ENCODE assay signal across 16 cellular contexts in genomic region chr14:41000350-41000749, GRCh38.
DNase-seq lines count a peak whose midpoint lies in the region; ATAC-seq and TF ChIP-seq lines count a peak whose summit lies in the region.
"Had no signal": no experiment of that assay in that cellular context is flagged by ENCODE, and none has a peak within 500 bp of the region (broad histone marks: within the 10 kb centered on the region; RNA-seq: fewer than 3 reads in every experiment).

No MANE protein-coding gene starts in this region.

- no peaks in the 10 kb centered on the region for H3K27me3 Mint-ChIP-seq in activated naive CD8-positive, alpha-beta T cell treated with anti-CD3 and anti-CD28 coated beads, Interleukin-2, amount 50 U/mL, for 24 hours
- H3K27me3 Mint-ChIP-seq: CD4-positive, alpha-beta memory T cell had no signal

- H3K36me3 ChIP-seq in SK-N-SH (replicated peaks in 1 of 2; ENCODE audit: control insufficient read depth in 1 of 2, insufficient read depth in 2 of 2, low read length in 1 of 2) (no peaks in the 10 kb centered on the region), PC-3 (ENCODE audit: low read depth, low read length) (no peaks in the 10 kb centered on the region)
- H3K36me3 ChIP-seq: BLaER1 had no signal

- ATAC-seq in SK-N-SH treated with all-trans-retinoic acid at 6 μM for 48 hours = no peak
- ATAC-seq in PC-3 = peak; percentile 63
- ATAC-seq in activated naive CD8-positive, alpha-beta T cell treated with anti-CD3 and anti-CD28 coated beads, Interleukin-2, amount 50 U/mL, for 24 hours = no peak
- ATAC-seq: GM23338 had no signal

- POLR2A ChIA-PET in SK-N-SH (lab: Yijun Ruan, JAX) = no interaction called here
- POLR2A ChIA-PET in PC-3 (lab: Charles Lee; ENCODE audit: unreplicated experiment) = no interaction called here

- H3K9ac ChIP-seq in SK-N-SH (no peak overlapping the region), PC-3 (ENCODE audit: low read length) (no peak overlapping the region)
- H3K9ac ChIP-seq: BLaER1 had no signal

- H3K27me3 ChIP-seq in SK-N-SH (ENCODE audit: insufficient read depth) (no peaks in the 10 kb centered on the region), PC-3 (ENCODE audit: low read length) (no peaks in the 10 kb centered on the region)
- H3K27me3 ChIP-seq: BLaER1 had no signal

- no peak overlapping the region for H2AFZ ChIP-seq in SK-N-SH (ENCODE audit: low read depth)
- no peak overlapping the region for H2AFZ ChIP-seq in PC-3 (ENCODE audit: low read length)
- H2AFZ ChIP-seq: GM23338 had no signal

- TF ChIP-seq CTCF in SK-N-SH (IDR thresholded peaks at IDR 0.05) = no peak
- no peak for TF ChIP-seq CTCF in PC-3 (conservative IDR thresholded peaks at IDR 0.05; ENCODE audit: low read depth, low read length)

- H4K20me1 ChIP-seq in SK-N-SH (ENCODE audit: insufficient read depth) (no peaks in the 10 kb centered on the region), PC-3 (ENCODE audit: low read length) (no peaks in the 10 kb centered on the region; the same call in 1 of the 2 replicates)
- H4K20me1 ChIP-seq: BLaER1 had no signal

- CTCF ChIA-PET in SK-N-SH (lab: Yijun Ruan, JAX) = no interaction called here
- CTCF ChIA-PET in PC-3 (lab: Charles Lee) = no interaction called here

- DNase-seq in SK-N-SH = no peak
- no peak for DNase-seq in PC-3
- peak; percentile 11 for DNase-seq in foreskin melanocyte
- no peak for DNase-seq in activated naive CD8-positive, alpha-beta T cell treated with anti-CD3 and anti-CD28 coated beads, Interleukin-2, amount 50 U/mL, for 24 hours
- no peak for DNase-seq in midbrain (lab: John Stamatoyannopoulos, UW)
- no peak for DNase-seq in NCI-H2029 treated with DMSO at 0.1 percent for 48 hours (lab: John Stamatoyannopoulos, UW)
- DNase-seq: Calu3; CD4-positive, alpha-beta memory T cell; DMS79 treated with DMSO at 0.1 percent for 48 hours; GF-D8; HCEC 1CT had no signal

- intact Hi-C loops in PC-3 (cut with micrococcal nuclease) = no loop called here

- no peak overlapping the region for H3K27ac ChIP-seq in SK-N-SH (ENCODE audit: low read depth in 2 of 2, low read length in 1 of 2)
- no peak overlapping the region for H3K27ac ChIP-seq in PC-3 (ENCODE audit: low read length)
- H3K27ac ChIP-seq: 22Rv1, BLaER1 had no signal

- H3K9me2 ChIP-seq in SK-N-SH = no peaks in the 10 kb centered on the region
- H3K9me2 ChIP-seq in PC-3 (replicated peaks; ENCODE audit: low read length) = no peaks in the 10 kb centered on the region

- H3K4me3 ChIP-seq in SK-N-SH (ENCODE audit: low read depth in 2 of 2, low read length in 1 of 2) = no peak overlapping the region
- H3K4me3 ChIP-seq in PC-3 (ENCODE audit: low read length) = no peak overlapping the region
- H3K4me3 ChIP-seq: BLaER1, GM23338 had no signal

- H3K36me3 Mint-ChIP-seq in activated naive CD8-positive, alpha-beta T cell treated with anti-CD3 and anti-CD28 coated beads, Interleukin-2, amount 50 U/mL, for 24 hours (ENCODE audit: low read depth) = no peaks in the 10 kb centered on the region
- H3K36me3 Mint-ChIP-seq: CD14-positive monocyte; CD4-positive, alpha-beta memory T cell had no signal

- H3K4me1 ChIP-seq in SK-N-SH (ENCODE audit: control insufficient read depth in 1 of 2, insufficient read depth in 2 of 2, low read depth in 1 of 2, low read length in 1 of 2) (no peaks in the 10 kb centered on the region), PC-3 (ENCODE audit: insufficient read depth, low read length) (no peaks in the 10 kb centered on the region)
- H3K4me1 ChIP-seq: BLaER1 had no signal

- H3K9me3 ChIP-seq in SK-N-SH (no peaks in the 10 kb centered on the region), PC-3 (ENCODE audit: low read length) (no peaks in the 10 kb centered on the region)
- H3K9me3 ChIP-seq: BLaER1 had no signal

- no peak for TF ChIP-seq RAD21 in SK-N-SH (IDR thresholded peaks at IDR 0.05; ENCODE audit: low read length)

- no TSS peak for BruUV-seq in PC-3 (replicated peaks; lab: Mats Ljungman, UMichigan)

- H3K27ac Mint-ChIP-seq in activated naive CD8-positive, alpha-beta T cell treated with anti-CD3 and anti-CD28 coated beads, Interleukin-2, amount 50 U/mL, for 24 hours = no peak overlapping the region
- H3K27ac Mint-ChIP-seq: CD14-positive monocyte; CD4-positive, alpha-beta memory T cell; GM23338 had no signal

- H3F3A ChIP-seq in SK-N-SH (replicated peaks; ENCODE audit: insufficient read depth) (no peaks in the 10 kb centered on the region), PC-3 (ENCODE audit: low read length, unreplicated experiment) (no peaks in the 10 kb centered on the region)

- TF ChIP-seq EP300 in SK-N-SH (IDR thresholded peaks at IDR 0.05; ENCODE audit: borderline replicate concordance in 1 of 2, low read depth in 1 of 2, low read length in 1 of 2) = no peak

- H3K4me2 ChIP-seq in SK-N-SH = no peak overlapping the region
- H3K4me2 ChIP-seq in PC-3 (ENCODE audit: low read length) = no peak overlapping the region
- H3K4me2 ChIP-seq: BLaER1, GM23338 had no signal

- WGBS in SK-N-SH (ENCODE audit: low lambda C conversion rate) = 55% methylated on average over 3 of the region's 3 CpGs

- H3K79me2 ChIP-seq in SK-N-SH (ENCODE audit: insufficient read depth) = no peaks in the 10 kb centered on the region
- H3K79me2 ChIP-seq in PC-3 (ENCODE audit: low read length) = no peaks in the 10 kb centered on the region

- H3K4me3 Mint-ChIP-seq in activated naive CD8-positive, alpha-beta T cell treated with anti-CD3 and anti-CD28 coated beads, Interleukin-2, amount 50 U/mL, for 24 hours = no peak overlapping the region
- H3K4me3 Mint-ChIP-seq: CD14-positive monocyte; CD4-positive, alpha-beta memory T cell; GM23338 had no signal

- peaks cover 5% of the 10 kb centered on the region for H3K9me3 Mint-ChIP-seq in activated naive CD8-positive, alpha-beta T cell treated with anti-CD3 and anti-CD28 coated beads, Interleukin-2, amount 50 U/mL, for 24 hours
- H3K9me3 Mint-ChIP-seq: GM23338 had no signal

- no peaks in the 10 kb centered on the region for H3K4me1 Mint-ChIP-seq in activated naive CD8-positive, alpha-beta T cell treated with anti-CD3 and anti-CD28 coated beads, Interleukin-2, amount 50 U/mL, for 24 hours
- H3K4me1 Mint-ChIP-seq: CD14-positive monocyte; CD4-positive, alpha-beta memory T cell; GM23338 had no signal

TF ChIP-seq in SK-N-SH, 30 proteins besides CTCF, POLR2A, EP300 and RAD21:
- no peak for TF ChIP-seq MAX (IDR thresholded peaks at IDR 0.05; ENCODE audit: low read depth)
- peak; percentile 9; the same call in 1 of the 2 replicates for TF ChIP-seq JUND (IDR thresholded peaks at IDR 0.05)
- no peak for TF ChIP-seq USF2 (IDR thresholded peaks at IDR 0.05; ENCODE audit: borderline replicate concordance, low read depth, low read length)
TF ChIP-seq in SK-N-SH: peak in this region for 1.

TF ChIP-seq in SK-N-SH treated with all-trans-retinoic acid at 6 μM for 48 hours, 23 proteins besides CTCF, POLR2A, EP300 and RAD21:
- TF ChIP-seq TSHZ2 (CRISPR knock-in tag; IDR thresholded peaks at IDR 0.05) = no peak
- no peak for TF ChIP-seq ZFP3 (CRISPR knock-in tag; IDR thresholded peaks at IDR 0.05)
- TF ChIP-seq ZFP30 (CRISPR knock-in tag; IDR thresholded peaks at IDR 0.05) = no peak
- no peak for TF ChIP-seq ZNF8 (CRISPR knock-in tag; IDR thresholded peaks at IDR 0.05)
